ENCODE assay signal across 25 cellular contexts in the genomic region with DNA sequence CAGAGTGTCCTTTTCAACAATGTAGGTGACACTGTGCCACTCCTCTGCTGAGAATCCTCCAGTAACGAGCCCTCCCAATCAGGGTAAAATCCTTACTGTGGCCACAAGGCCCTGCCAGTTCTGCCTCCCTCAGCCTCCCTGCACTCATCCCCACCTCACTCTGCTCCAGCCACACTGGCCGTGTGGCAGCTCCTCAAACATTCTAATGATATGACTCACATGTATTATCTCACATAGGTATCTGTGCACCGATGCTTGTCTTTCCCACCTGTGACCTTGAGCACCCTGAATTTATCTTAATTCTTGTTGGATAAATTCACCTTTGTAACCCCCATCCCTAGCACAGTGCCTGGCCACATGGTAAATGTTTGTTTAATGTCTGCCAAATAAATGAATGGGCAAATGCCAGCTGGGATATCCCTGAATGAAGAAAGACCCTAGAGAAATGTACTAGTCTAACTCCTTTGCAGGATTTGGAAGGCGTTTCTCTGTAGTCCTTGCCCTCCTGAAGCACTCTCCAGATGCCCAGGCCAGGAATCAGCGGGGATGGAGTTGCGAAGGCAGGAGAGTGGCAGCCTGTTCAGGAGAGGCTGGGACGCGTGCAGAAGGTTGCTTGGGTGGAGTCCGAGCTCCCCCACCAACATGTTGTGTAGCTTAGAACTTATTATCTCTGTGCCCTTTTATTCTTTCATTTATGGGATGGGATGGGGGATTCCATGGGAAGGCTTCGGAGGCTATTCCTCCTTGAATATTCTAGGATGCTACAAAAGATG.
DNase-seq lines count a peak whose midpoint lies in the region; ATAC-seq and TF ChIP-seq lines count a peak whose summit lies in the region.
"Had no signal": no experiment of that assay in that cellular context is flagged by ENCODE, and none has a peak within 500 bp of the region (broad histone marks: within the 10 kb centered on the region; RNA-seq: fewer than 3 reads in every experiment).

No MANE protein-coding gene starts in this region.

- H3K27ac ChIP-seq in PC-3 (ENCODE audit: low read length), result no peak overlapping the region
- H3K27ac ChIP-seq in cingulate gyrus (ENCODE audit: low read depth, low read length), result peak overlapping the region; percentile 66
- H3K27ac ChIP-seq in GM23338 (ENCODE audit: low read depth), result no peak overlapping the region
- H3K27ac ChIP-seq: sigmoid colon, upper lobe of left lung had no signal

- H3K27me3 ChIP-seq in PC-3 (ENCODE audit: low read length) (no peaks in the 10 kb centered on the region), GM23338 (ENCODE audit: insufficient read depth) (no peaks in the 10 kb centered on the region)
- H3K27me3 ChIP-seq: upper lobe of left lung had no signal

- no peaks in the 10 kb centered on the region for H3F3A ChIP-seq in PC-3 (ENCODE audit: low read length, unreplicated experiment)
- H3F3A ChIP-seq in GM23338 (replicated peaks; ENCODE audit: low read depth), result 0 out of 2 replicates have a peak, but pooled peaks cover 3% of the 10 kb centered on the region

- ATAC-seq in PC-3, result peak; percentile 85
- no peak for ATAC-seq in GM23338
- ATAC-seq in HG03196 (IDR thresholded peaks at IDR 0.05; ENCODE audit: unreplicated experiment), result no peak
- ATAC-seq: activated T-helper 17 cell treated with anti-CD3 and anti-CD28 coated beads, Interleukin-2, amount 50 U/mL, for 72 hours had no signal

- POLR2A ChIA-PET in PC-3 (lab: Charles Lee; ENCODE audit: unreplicated experiment), result no interaction called here

- CTCF ChIA-PET in PC-3 (lab: Charles Lee), result no interaction called here

- H3K4me3 Mint-ChIP-seq in progenitor cell of endocrine pancreas (ENCODE audit: low read depth) (no peak overlapping the region), GM23338 (no peak overlapping the region)
- H3K4me3 Mint-ChIP-seq: activated naive CD8-positive, alpha-beta T cell treated with anti-CD3 and anti-CD28 coated beads for 36 hours; activated T-helper 17 cell treated with anti-CD3 and anti-CD28 coated beads, Interleukin-2, amount 50 U/mL, for 72 hours; B cell; brain; dendritic cell treated with granulocyte-macrophage colony-stimulating factor and Interleukin-4, amounts not matched to agents 40 ng/mL and 50 ng/mL, for 4 days; T-helper 2 cell treated with Interferon-gamma antibody and Interleukin-4, amounts not matched to agents 5 μg/mL and 100 μg/mL, for 36 hours had no signal

- H3K9me3 ChIP-seq in PC-3 (ENCODE audit: low read length), result no peaks in the 10 kb centered on the region
- H3K9me3 ChIP-seq: sigmoid colon, SK-N-SH, upper lobe of left lung had no signal

- TF ChIP-seq CTCF in PC-3 (conservative IDR thresholded peaks at IDR 0.05; ENCODE audit: low read depth, low read length), result no peak
- TF ChIP-seq CTCF in progenitor cell of endocrine pancreas (IDR thresholded peaks at IDR 0.05; ENCODE audit: unreplicated experiment), result no peak
- no peak for TF ChIP-seq CTCF in GM23338 (conservative IDR thresholded peaks at IDR 0.05; ENCODE audit: low read depth in 2 of 2)

- H3K4me3 ChIP-seq in PC-3 (ENCODE audit: low read length), result no peak overlapping the region
- H3K4me3 ChIP-seq in GM23338, result no peak overlapping the region
- H3K4me3 ChIP-seq: sigmoid colon, upper lobe of left lung had no signal

- H3K9me2 ChIP-seq in PC-3 (replicated peaks; ENCODE audit: low read length), result no peaks in the 10 kb centered on the region
- H3K9me2 ChIP-seq in GM23338 (ENCODE audit: insufficient read depth), result 0 out of 2 replicates have a peak, but pooled peaks cover 5% of the 10 kb centered on the region
- H3K9me2 ChIP-seq: SK-N-SH had no signal

- H2AFZ ChIP-seq in PC-3 (ENCODE audit: low read length) (no peak overlapping the region), GM23338 (no peak overlapping the region)

- H3K36me3 ChIP-seq in PC-3 (ENCODE audit: low read depth, low read length) (no peaks in the 10 kb centered on the region), GM23338 (ENCODE audit: insufficient read depth) (no peaks in the 10 kb centered on the region)
- H3K36me3 ChIP-seq: sigmoid colon, upper lobe of left lung had no signal

- H3K4me1 ChIP-seq in PC-3 (ENCODE audit: insufficient read depth, low read length) (peaks cover 12% of the 10 kb centered on the region), GM23338 (ENCODE audit: insufficient read depth) (peaks cover 10% of the 10 kb centered on the region)
- H3K4me1 ChIP-seq: sigmoid colon, upper lobe of left lung had no signal

- BruUV-seq in PC-3 (replicated peaks; lab: Mats Ljungman, UMichigan), result no TSS peak

- intact Hi-C loops in PC-3 (cut with micrococcal nuclease), result no loop called here

- peak overlapping the region; percentile 81 for H3K27ac Mint-ChIP-seq in progenitor cell of endocrine pancreas
- no peak overlapping the region for H3K27ac Mint-ChIP-seq in GM23338
- H3K27ac Mint-ChIP-seq: activated naive CD8-positive, alpha-beta T cell treated with anti-CD3 and anti-CD28 coated beads for 36 hours; activated T-helper 17 cell treated with anti-CD3 and anti-CD28 coated beads, Interleukin-2, amount 50 U/mL, for 72 hours; B cell; brain; dendritic cell treated with granulocyte-macrophage colony-stimulating factor and Interleukin-4, amounts not matched to agents 40 ng/mL and 50 ng/mL, for 4 days; T-helper 2 cell treated with Interferon-gamma antibody and Interleukin-4, amounts not matched to agents 5 μg/mL and 100 μg/mL, for 36 hours had no signal

- H3K4me2 ChIP-seq in PC-3 (ENCODE audit: low read length) (0 out of 2 replicates have a peak overlapping the region, but pooled peaks have one; percentile 15), GM23338 (no peak overlapping the region)
- H3K4me2 ChIP-seq: SK-N-SH had no signal

- H3K79me2 ChIP-seq in PC-3 (ENCODE audit: low read length) (no peaks in the 10 kb centered on the region), GM23338 (replicated peaks; ENCODE audit: insufficient read depth) (no peaks in the 10 kb centered on the region)

- peaks cover 9% of the 10 kb centered on the region for H3K4me1 Mint-ChIP-seq in progenitor cell of endocrine pancreas (ENCODE audit: low read depth)
- peaks cover 22% of the 10 kb centered on the region for H3K4me1 Mint-ChIP-seq in GM23338
- H3K4me1 Mint-ChIP-seq: activated naive CD8-positive, alpha-beta T cell treated with anti-CD3 and anti-CD28 coated beads for 36 hours; activated T-helper 17 cell treated with anti-CD3 and anti-CD28 coated beads, Interleukin-2, amount 50 U/mL, for 72 hours; B cell; brain had no signal

- H3K9me3 Mint-ChIP-seq in progenitor cell of endocrine pancreas (ENCODE audit: low read depth) (no peaks in the 10 kb centered on the region), GM23338 (no peaks in the 10 kb centered on the region)
- H3K9me3 Mint-ChIP-seq: activated naive CD8-positive, alpha-beta T cell treated with anti-CD3 and anti-CD28 coated beads for 36 hours; activated T-helper 17 cell treated with anti-CD3 and anti-CD28 coated beads, Interleukin-2, amount 50 U/mL, for 72 hours; brain; dendritic cell treated with granulocyte-macrophage colony-stimulating factor and Interleukin-4, amounts not matched to agents 40 ng/mL and 50 ng/mL, for 4 days; T-helper 2 cell treated with Interferon-gamma antibody and Interleukin-4, amounts not matched to agents 5 μg/mL and 100 μg/mL, for 36 hours had no signal

- H3K27me3 Mint-ChIP-seq in progenitor cell of endocrine pancreas, result peaks cover 47% of the 10 kb centered on the region
- peaks cover 12% of the 10 kb centered on the region for H3K27me3 Mint-ChIP-seq in GM23338 (ENCODE audit: insufficient read depth, low read depth, poor library complexity)
- H3K27me3 Mint-ChIP-seq: activated naive CD8-positive, alpha-beta T cell treated with anti-CD3 and anti-CD28 coated beads for 36 hours had no signal

- H3K36me3 Mint-ChIP-seq in progenitor cell of endocrine pancreas (ENCODE audit: insufficient read depth) (no peaks in the 10 kb centered on the region), GM23338 (ENCODE audit: low read depth) (no peaks in the 10 kb centered on the region; the same call in 2 of the 3 replicates)
- H3K36me3 Mint-ChIP-seq: activated naive CD8-positive, alpha-beta T cell treated with anti-CD3 and anti-CD28 coated beads for 36 hours; brain had no signal

- H4K20me1 ChIP-seq in PC-3 (ENCODE audit: low read length) (no peaks in the 10 kb centered on the region), GM23338 (replicated peaks; ENCODE audit: insufficient read depth) (no peaks in the 10 kb centered on the region)

- DNase-seq in NCI-H2029 (lab: John Stamatoyannopoulos, UW) (peak; percentile 26), NCI-H2029 treated with DMSO at 0.1 percent for 48 hours (lab: John Stamatoyannopoulos, UW) (no peak), PC-3 (peak; percentile 80), progenitor cell of endocrine pancreas (ENCODE audit: low spot score, unreplicated experiment) (no peak), GM23338 (ENCODE audit: low spot score) (no peak)
- DNase-seq in activated CD4-positive, alpha-beta T cell treated with anti-CD3 and anti-CD28 coated beads for 4 hours, result no peak
- DNase-seq: 8988T; activated CD4-positive, alpha-beta T cell treated with anti-CD3 and anti-CD28 coated beads, Interleukin-2, amount 50 U/mL, for 4 hours; activated CD8-positive, alpha-beta memory T cell treated with anti-CD3 and anti-CD28 coated beads, Interleukin-2, amount 50 U/mL, for 4 hours; activated naive CD8-positive, alpha-beta T cell treated with anti-CD3 and anti-CD28 coated beads for 36 hours; Kasumi-1; NCI-H1092; NCI-H2081; RPMI8226; sigmoid colon; SK-N-SH; stimulated activated CD4-positive, alpha-beta T cell treated with anti-CD3 and anti-CD28 coated beads, Interleukin-15, amount 100 ng/mL, for 24 hours; upper lobe of left lung had no signal

- H3K9ac ChIP-seq in PC-3 (ENCODE audit: low read length), result no peak overlapping the region
- H3K9ac ChIP-seq: SK-N-SH had no signal

TF ChIP-seq in GM23338, 12 proteins besides CTCF, POLR2A, EP300 and RAD21 (continues in another document):
- TF ChIP-seq ZNF114 (CRISPR knock-in tag; IDR thresholded peaks at IDR 0.05), result no peak

Comparison
In these comparisons a context has a peak if more than half of its experiments do, and no peak if none do; other contexts are left out.
1. DNase-seq: peak in NCI-H2029 (single experiment) and PC-3 (single experiment); none in NCI-H2029 treated with DMSO at 0.1 percent for 48 hours (single experiment), progenitor cell of endocrine pancreas (single experiment), GM23338 (single experiment) and activated CD4-positive, alpha-beta T cell treated with anti-CD3 and anti-CD28 coated beads for 4 hours (0 of 2).